Comparison of ENCODE assay signal across 8 cellular contexts in genomic region chr13:51435002-51435578, GRCh38. TPM values are rescaled to one million over a fixed set of nuclear protein-coding genes. Genes with fewer than 3 reads are reported as not detected.
DNase-seq lines count a peak whose midpoint lies in the region; ATAC-seq, FAIRE-seq and TF ChIP-seq lines count a peak whose summit lies in the region.

No MANE protein-coding gene starts in this region.

- TF ChIP-seq POLR2A in A549 (IDR thresholded peaks at IDR 0.05; ENCODE audit: low read length): no peak

- H3K4me3 ChIP-seq in A549 (no peak overlapping the region), kidney epithelial cell (ENCODE audit: low read depth, low read length) (no peak overlapping the region)

- no TSS peak for BruUV-seq in Calu3 (replicated peaks; lab: Mats Ljungman, UMichigan)

- H3K27me3 ChIP-seq in kidney epithelial cell (ENCODE audit: control insufficient read depth, insufficient read depth, low read length): no peaks in the 10 kb centered on the region

- no peaks in the 10 kb centered on the region for H3K36me3 ChIP-seq in kidney epithelial cell (ENCODE audit: control insufficient read depth, insufficient read depth, low read length)

- peak; percentile 1 to 12 for DNase-seq in A549 (ENCODE audit: low read depth in 1 of 2, low spot score in 1 of 2)
- DNase-seq in HCEC 1CT: peak; percentile 43
- no peak for DNase-seq in activated B cell treated with CpG ODN at 0.5 μM for 24 hours
- DNase-seq in kidney epithelial cell (ENCODE audit: low read depth): no peak
- no peak for DNase-seq in Calu3

- H3K27ac ChIP-seq in A549: no peak overlapping the region

- no peaks in the 10 kb centered on the region for H3K9me3 Mint-ChIP-seq in activated B cell treated with CpG ODN at 0.5 μM for 24 hours
- H3K9me3 Mint-ChIP-seq in Calu3 (ENCODE audit: low read depth, unreplicated experiment): no peaks in the 10 kb centered on the region

- no peak overlapping the region for H3K27ac Mint-ChIP-seq in activated B cell treated with CpG ODN at 0.5 μM for 24 hours
- no peak overlapping the region for H3K27ac Mint-ChIP-seq in Calu3 (ENCODE audit: unreplicated experiment)

- H3K4me2 ChIP-seq in A549: no peak overlapping the region

- H3K36me3 Mint-ChIP-seq in activated B cell treated with CpG ODN at 0.5 μM for 24 hours (ENCODE audit: low read depth): peaks cover 3% of the 10 kb centered on the region
- no peaks in the 10 kb centered on the region for H3K36me3 Mint-ChIP-seq in Calu3 (ENCODE audit: insufficient read depth, unreplicated experiment)

- H3K4me1 Mint-ChIP-seq in activated B cell treated with CpG ODN at 0.5 μM for 24 hours: peaks cover 3% of the 10 kb centered on the region
- H3K4me1 Mint-ChIP-seq in Calu3 (ENCODE audit: low read depth, unreplicated experiment): no peaks in the 10 kb centered on the region

- FAIRE-seq in A549 (lab: Jason Lieb, UNC): no peak

- TF ChIP-seq CTCF in A549 (IDR thresholded peaks at IDR 0.05): peak; percentile 48
- peak; percentile 46 for TF ChIP-seq CTCF in activated B cell treated with CpG ODN at 0.5 μM for 24 hours (IDR thresholded peaks at IDR 0.05)
- TF ChIP-seq CTCF in kidney epithelial cell (IDR thresholded peaks at IDR 0.05; ENCODE audit: insufficient read depth, low read length, poor library complexity, severe bottlenecking): peak; percentile 40
- TF ChIP-seq CTCF in Calu3 (IDR thresholded peaks at IDR 0.05; ENCODE audit: unreplicated experiment): no peak

- TF ChIP-seq EP300 in A549 (IDR thresholded peaks at IDR 0.05): no peak

- peaks cover 11% of the 10 kb centered on the region; the same call in 2 of the 3 replicates for H3K4me1 ChIP-seq in A549

- POLR2A ChIA-PET in A549 (lab: Yijun Ruan, JAX): interaction anchor here (1.0 to 1.2 kb wide), 4 partner anchors 10 to 362 kb away, joined by 3 to 4 read pairs (median 3); partner anchors contain the start of gene INTS6
- POLR2A ChIA-PET in activated B cell treated with CpG ODN at 0.5 μM for 24 hours (lab: Charles Lee): interaction anchor here (1.0 to 1.4 kb wide), 3 partner anchors 18 to 361 kb away, joined by 3 to 7 read pairs (median 4); partner anchors contain the start of gene INTS6

- CTCF ChIA-PET in A549 (lab: Yijun Ruan, JAX): interaction anchor here (0.6 to 4.2 kb wide), 6 partner anchors 274 to 365 kb away, joined by 3 to 35 read pairs (median 4); no protein-coding TSS in a partner anchor
- CTCF ChIA-PET in activated B cell treated with CpG ODN at 0.5 μM for 24 hours (lab: Charles Lee): interaction anchor here (0.8 to 5.4 kb wide), 10 partner anchors 15 to 434 kb away, joined by 3 to 88 read pairs (median 4); no protein-coding TSS in a partner anchor
- CTCF ChIA-PET in Calu3 (lab: Charles Lee): interaction anchor here (0.6 to 1.2 kb wide), 5 partner anchors 175 to 367 kb away, joined by 3 to 14 read pairs (median 4); no protein-coding TSS in a partner anchor

- no peak for ATAC-seq in A549
- peak; percentile 50 for ATAC-seq in activated B cell treated with CpG ODN at 0.5 μM for 24 hours (ENCODE audit: low read depth)
- ATAC-seq in HG03159 (IDR thresholded peaks at IDR 0.05; ENCODE audit: unreplicated experiment): no peak
- ATAC-seq in HG02970 (IDR thresholded peaks at IDR 0.05; ENCODE audit: low FRiP score, unreplicated experiment): no peak
- ATAC-seq in GM19463 (IDR thresholded peaks at IDR 0.05; ENCODE audit: unreplicated experiment): no peak

- no peaks in the 10 kb centered on the region for H3K9me3 ChIP-seq in A549

- H3K27me3 Mint-ChIP-seq in activated B cell treated with CpG ODN at 0.5 μM for 24 hours (no peaks in the 10 kb centered on the region), Calu3 (ENCODE audit: unreplicated experiment) (no peaks in the 10 kb centered on the region)

- H3K4me3 Mint-ChIP-seq in activated B cell treated with CpG ODN at 0.5 μM for 24 hours (no peak overlapping the region), Calu3 (ENCODE audit: low read depth, unreplicated experiment) (no peak overlapping the region)

- intact Hi-C loops in activated B cell treated with CpG ODN at 0.5 μM for 24 hours (cut with micrococcal nuclease) (loop anchor here (1.0 to 10.0 kb wide), 6 partner anchors 16 to 692 kb away; partner anchors contain the start of gene NEK5), Calu3 (cut with micrococcal nuclease; ENCODE audit: unreplicated experiment) (loop anchor here (1.0 to 5.0 kb wide), 2 partner anchors 297 to 363 kb away; no protein-coding TSS in a partner anchor)

- 13% methylated on average over 1 of the region's 1 CpG for WGBS in A549 (ENCODE audit: missing lambda C conversion rate)

- peak; percentile 63 to 69 for TF ChIP-seq RAD21 in A549 (conservative IDR thresholded peaks at IDR 0.05 in 1 of 2, IDR thresholded peaks at IDR 0.05 in 1 of 2)

TF ChIP-seq in A549, 52 proteins besides CTCF, POLR2A, EP300 and RAD21:
- TF ChIP-seq SMC3 (IDR thresholded peaks at IDR 0.05) (peak; percentile 47), CHD4 (IDR thresholded peaks at IDR 0.05; ENCODE audit: borderline replicate concordance) (no peak), JUN (IDR thresholded peaks at IDR 0.05) (no peak), ESRRA (IDR thresholded peaks at IDR 0.05; ENCODE audit: borderline replicate concordance, low read length) (no peak)

RNA-seq across cellular contexts. Expression of gene INTS6, which starts 17.7 kb away (rescaled TPM):
- polyA plus RNA-seq in A549 (2011; rRNA removed) (37.1 and 42.6 TPM in 2 replicates), A549 (2017; fragmentation: RNase III; extraction: RNeasy Plus Mini Kit Qiagen cat#74134 plus additional on column Dnase treatment) (11.5 to 12.6 TPM (median 12.1 TPM) in 3 replicates)
- 5.1 and 5.3 TPM in 2 replicates for polyA plus RNA-seq in A549 (2012; cell fraction: cytosol; rRNA removed)
- 4.8 and 5.6 TPM in 2 replicates for polyA plus RNA-seq in A549 (2012; cell fraction: nucleus; rRNA removed)
- polyA minus RNA-seq in A549 (2011; rRNA and poly(A)+ RNA removed): 41.2 and 43.5 TPM in 2 replicates
- total RNA-seq in activated B cell treated with CpG ODN at 0.5 μM for 24 hours (55.3 and 68.7 TPM in 2 replicates), kidney epithelial cell (21.9 and 23.2 TPM in 2 replicates), Calu3 (2022) (25.3 and 27.1 TPM in 2 replicates)

Comparison
In these comparisons a context has a peak if more than half of its experiments do, and no peak if none do; other contexts are left out.
1. DNase-seq: peak in A549 (2 of 2) and HCEC 1CT (single experiment); none in activated B cell treated with CpG ODN at 0.5 μM for 24 hours (single experiment), kidney epithelial cell (single experiment) and Calu3 (single experiment).